In genomic region chr15:92820233-92821021, GRCh38 we compare ENCODE assay signal across 8 cellular contexts.
A peak's percentile ranks its signal among the peaks of the same experiment; 100 is the strongest.
DNase-seq lines count a peak whose midpoint lies in the region; ATAC-seq and TF ChIP-seq lines count a peak whose summit lies in the region.

No MANE protein-coding gene starts in this region.

- peaks cover 25 to 74% (median 70%) of the 10 kb centered on the region in 7 donors for H3K4me1 Mint-ChIP-seq in naive thymus-derived CD4-positive, alpha-beta T cell
- H3K4me1 Mint-ChIP-seq in stimulated activated memory B cell treated with anti-CD40 and anti-IgM and Interleukin-4, amounts not matched to agents 10 μg/mL and 1 μg/mL and 100 μg/mL, for 72 hours, result peaks cover 63% of the 10 kb centered on the region

- peak; percentile 94 for DNase-seq in Daoy (ENCODE audit: low read depth)
- DNase-seq in GM23248, result peak; percentile 97
- no peak for DNase-seq in Panc1 (ENCODE audit: low read depth, low spot score)
- peak; percentile 79 for DNase-seq in activated T-helper 1 cell treated with Interleukin-2 at 50 U/mL for 16 hours (ENCODE audit: low read depth)
- peak; percentile 86 for DNase-seq in fibroblast of gingiva (ENCODE audit: low read depth)
- peak; percentile 74 to 90 (median 86) for DNase-seq in naive thymus-derived CD4-positive, alpha-beta T cell

- H3K4me3 Mint-ChIP-seq in naive thymus-derived CD4-positive, alpha-beta T cell, result peak overlapping the region; percentile 63 to 93 (median 88)
- peak overlapping the region; percentile 87 for H3K4me3 Mint-ChIP-seq in stimulated activated memory B cell treated with anti-CD40 and anti-IgM and Interleukin-4, amounts not matched to agents 10 μg/mL and 1 μg/mL and 100 μg/mL, for 72 hours

- no peaks in the 10 kb centered on the region for H4K20me1 ChIP-seq in GM23248 (ENCODE audit: insufficient read depth)

- TF ChIP-seq CTCF in Panc1 (IDR thresholded peaks at IDR 0.05), result no peak

- BruUV-seq in Panc1 (replicated peaks; lab: Mats Ljungman, UMichigan), result TSS peak; percentile 98

- peaks cover 0 to 4% (median 0%) of the 10 kb centered on the region in 5 donors for H3K36me3 Mint-ChIP-seq in naive thymus-derived CD4-positive, alpha-beta T cell
- no peaks in the 10 kb centered on the region for H3K36me3 Mint-ChIP-seq in stimulated activated memory B cell treated with anti-CD40 and anti-IgM and Interleukin-4, amounts not matched to agents 10 μg/mL and 1 μg/mL and 100 μg/mL, for 72 hours

- H3K4me1 ChIP-seq in GM23248 (ENCODE audit: insufficient read depth) (peaks cover 35% of the 10 kb centered on the region), Panc1 (ENCODE audit: control insufficient read depth, insufficient read depth, low read length) (peaks cover 73% of the 10 kb centered on the region)
- H3K4me1 ChIP-seq in naive thymus-derived CD4-positive, alpha-beta T cell (ENCODE audit: control insufficient read depth in 2 of 2, insufficient read depth in 2 of 2, low read length in 2 of 2), result peaks cover 16 to 47% of the 10 kb centered on the region in 2 donors

- H3K27ac Mint-ChIP-seq in naive thymus-derived CD4-positive, alpha-beta T cell, result peak overlapping the region; percentile 78 to 98 (median 91)
- H3K27ac Mint-ChIP-seq in stimulated activated memory B cell treated with anti-CD40 and anti-IgM and Interleukin-4, amounts not matched to agents 10 μg/mL and 1 μg/mL and 100 μg/mL, for 72 hours, result peak overlapping the region; percentile 93

- peak overlapping the region; percentile 99 for H2AFZ ChIP-seq in GM23248

- in situ Hi-C loops in GM23248 (cut with MboI) (no loop called here), Panc1 (cut with HindIII; ENCODE audit: low pct_unique_long_range_greater_than_20kb, low sequenced_read_pairs) (no loop called here)

- H3K79me2 ChIP-seq in GM23248 (ENCODE audit: insufficient read depth), result no peaks in the 10 kb centered on the region

- H3K9me3 Mint-ChIP-seq in naive thymus-derived CD4-positive, alpha-beta T cell, result no peaks in the 10 kb centered on the region
- no peaks in the 10 kb centered on the region for H3K9me3 Mint-ChIP-seq in stimulated activated memory B cell treated with anti-CD40 and anti-IgM and Interleukin-4, amounts not matched to agents 10 μg/mL and 1 μg/mL and 100 μg/mL, for 72 hours

- 14 to 17% methylated on average over 37 of the region's 37 CpGs for WGBS in GM23248 (ENCODE audit: low coverage in 1 of 2, low lambda C conversion rate in 2 of 2, missing lambda C conversion rate in 2 of 2), 2 experiments

- H3K36me3 ChIP-seq in GM23248 (ENCODE audit: low read depth) (no peaks in the 10 kb centered on the region), KOPT-K1 (ENCODE audit: insufficient read depth, low read length) (no peaks in the 10 kb centered on the region), Panc1 (ENCODE audit: control insufficient read depth, insufficient read depth, low read length) (no peaks in the 10 kb centered on the region)
- H3K36me3 ChIP-seq in naive thymus-derived CD4-positive, alpha-beta T cell (ENCODE audit: control insufficient read depth in 2 of 3, insufficient read depth in 3 of 3, low read length in 3 of 3), result no peaks in the 10 kb centered on the region

- H3K27ac ChIP-seq in GM23248 (peak overlapping the region; percentile 86), KOPT-K1 (ENCODE audit: low read depth, low read length, poor library complexity, severe bottlenecking) (peak overlapping the region; percentile 81), Panc1 (ENCODE audit: low read length) (peak overlapping the region; percentile 100)
- peak overlapping the region; percentile 86 for H3K27ac ChIP-seq in naive thymus-derived CD4-positive, alpha-beta T cell (ENCODE audit: low read depth, low read length)

- H3K9me2 ChIP-seq in GM23248 (ENCODE audit: insufficient read depth), result no peaks in the 10 kb centered on the region

- CTCF ChIA-PET in Panc1 (lab: Charles Lee), result interaction anchor here (0.6 kb wide), 2 partner anchors 15 to 22 kb away, joined by 3 to 15 read pairs; no protein-coding TSS in a partner anchor
- CTCF ChIA-PET in naive thymus-derived CD4-positive, alpha-beta T cell (lab: Charles Lee), result interaction anchor here (0.6 to 6.0 kb wide), 5 partner anchors 10 to 93 kb away, joined by 3 to 39 read pairs (median 5); partner anchors contain the start of gene CHD2

- peak overlapping the region; percentile 87 for H3K9ac ChIP-seq in GM23248

- H3K4me3 ChIP-seq in GM23248 (peak overlapping the region; percentile 69), Panc1 (ENCODE audit: low read depth in 2 of 2, low read length in 2 of 2) (peak overlapping the region; percentile 33 to 48)
- peak overlapping the region; percentile 76 for H3K4me3 ChIP-seq in naive thymus-derived CD4-positive, alpha-beta T cell (ENCODE audit: low read length)

- H3K27me3 ChIP-seq in GM23248 (replicated peaks; ENCODE audit: insufficient read depth) (no peaks in the 10 kb centered on the region), Panc1 (ENCODE audit: control insufficient read depth, insufficient read depth, low read length) (no peaks in the 10 kb centered on the region)
- no peaks in the 10 kb centered on the region for H3K27me3 ChIP-seq in naive thymus-derived CD4-positive, alpha-beta T cell (ENCODE audit: control insufficient read depth in 2 of 2, insufficient read depth in 2 of 2, low read length in 2 of 2)

- H3K27me3 Mint-ChIP-seq in naive thymus-derived CD4-positive, alpha-beta T cell, result no peaks in the 10 kb centered on the region
- no peaks in the 10 kb centered on the region for H3K27me3 Mint-ChIP-seq in stimulated activated memory B cell treated with anti-CD40 and anti-IgM and Interleukin-4, amounts not matched to agents 10 μg/mL and 1 μg/mL and 100 μg/mL, for 72 hours

- peaks cover 36% of the 10 kb centered on the region for H3F3A ChIP-seq in GM23248 (ENCODE audit: insufficient read depth)

- peak; percentile 88 for ATAC-seq in Panc1
- peak; percentile 95 for ATAC-seq in naive thymus-derived CD4-positive, alpha-beta T cell
- ATAC-seq in stimulated activated memory B cell treated with anti-CD40 and anti-IgM and Interleukin-4, amounts not matched to agents 10 μg/mL and 1 μg/mL and 100 μg/mL, for 72 hours, result peak; percentile 90

- POLR2A ChIA-PET in Panc1 (lab: Charles Lee), result interaction anchor here (0.5 to 3.3 kb wide), 7 partner anchors 11 to 65 kb away, joined by 3 to 26 read pairs (median 4); no protein-coding TSS in a partner anchor
- POLR2A ChIA-PET in naive thymus-derived CD4-positive, alpha-beta T cell (lab: Charles Lee), result interaction anchor here (0.7 to 11.4 kb wide), 18 partner anchors 10 to 97 kb away, joined by 3 to 362 read pairs (median 12); partner anchors contain the start of gene CHD2

- H3K9me3 ChIP-seq in GM23248 (ENCODE audit: low read depth), result no peaks in the 10 kb centered on the region
- H3K9me3 ChIP-seq in KOPT-K1 (ENCODE audit: insufficient read depth, low read length, poor library complexity, severe bottlenecking), result no peaks in the 10 kb centered on the region
- H3K9me3 ChIP-seq in Panc1 (ENCODE audit: control insufficient read depth, insufficient read depth, low read depth, low read length), result no peaks in the 10 kb centered on the region
- H3K9me3 ChIP-seq in naive thymus-derived CD4-positive, alpha-beta T cell (ENCODE audit: control insufficient read depth in 2 of 3, low read length in 3 of 3), result no peaks in the 10 kb centered on the region

- intact Hi-C loops in Panc1 (cut with micrococcal nuclease; ENCODE audit: unreplicated experiment), result no loop called here
- intact Hi-C loops in naive thymus-derived CD4-positive, alpha-beta T cell (cut with micrococcal nuclease), result loop anchor here (1.0 kb wide), 6 partner anchors 11 to 80 kb away; partner anchors contain the start of gene CHD2 (in 1 of the 2)

- H3K4me2 ChIP-seq in GM23248 (ENCODE audit: unreplicated experiment), result peak overlapping the region; percentile 93
